ENCODE assay signal across 1 cellular context in the genomic region with DNA sequence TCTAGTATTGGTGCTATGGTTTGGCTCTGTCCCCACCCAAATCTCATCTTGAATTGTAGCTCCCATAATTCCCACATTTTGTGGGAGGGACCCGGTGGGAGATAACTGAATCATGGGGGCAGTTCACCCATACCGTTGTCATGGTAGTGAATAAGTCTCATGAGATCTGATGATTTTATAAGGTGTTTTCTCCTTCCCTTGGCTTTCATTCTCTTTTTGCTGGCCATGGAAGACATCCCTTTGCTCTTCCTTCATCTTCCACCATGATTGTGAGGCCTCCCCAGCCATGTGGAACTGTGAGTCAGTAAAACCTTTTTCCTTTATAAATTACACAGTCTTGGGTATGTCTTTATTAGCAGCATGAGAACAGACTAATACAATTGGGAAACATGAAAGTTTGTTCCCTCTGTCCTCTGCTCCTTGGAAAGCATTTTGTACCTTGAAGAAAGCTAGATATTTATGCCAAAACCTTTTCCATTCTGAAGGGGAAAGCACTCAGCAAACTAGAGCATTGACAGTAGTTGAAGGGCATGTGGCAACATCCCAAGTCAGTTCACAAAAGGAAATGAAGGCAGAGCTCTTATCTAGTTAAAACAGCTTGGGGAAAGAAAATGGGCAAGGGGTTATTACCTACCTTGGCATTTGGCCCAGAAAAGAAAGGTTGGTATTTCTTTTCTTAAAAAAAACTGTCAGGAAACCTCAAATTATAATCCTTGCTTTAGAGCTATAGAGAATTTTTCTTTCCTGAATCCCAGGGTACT.
TF ChIP-seq lines count a peak whose summit lies in the region.

No MANE protein-coding gene starts in this region.

TF ChIP-seq in SK-N-SH treated with all-trans-retinoic acid at 6 μM for 48 hours, 23 proteins besides CTCF, POLR2A, EP300 and RAD21 (continued from another document):
- no peak for TF ChIP-seq TSHZ2 (CRISPR knock-in tag; IDR thresholded peaks at IDR 0.05)
- no peak for TF ChIP-seq OSR1 (CRISPR knock-in tag; IDR thresholded peaks at IDR 0.05)
- TF ChIP-seq RARB (CRISPR knock-in tag; IDR thresholded peaks at IDR 0.05) = no peak
- TF ChIP-seq, protein P1, sequence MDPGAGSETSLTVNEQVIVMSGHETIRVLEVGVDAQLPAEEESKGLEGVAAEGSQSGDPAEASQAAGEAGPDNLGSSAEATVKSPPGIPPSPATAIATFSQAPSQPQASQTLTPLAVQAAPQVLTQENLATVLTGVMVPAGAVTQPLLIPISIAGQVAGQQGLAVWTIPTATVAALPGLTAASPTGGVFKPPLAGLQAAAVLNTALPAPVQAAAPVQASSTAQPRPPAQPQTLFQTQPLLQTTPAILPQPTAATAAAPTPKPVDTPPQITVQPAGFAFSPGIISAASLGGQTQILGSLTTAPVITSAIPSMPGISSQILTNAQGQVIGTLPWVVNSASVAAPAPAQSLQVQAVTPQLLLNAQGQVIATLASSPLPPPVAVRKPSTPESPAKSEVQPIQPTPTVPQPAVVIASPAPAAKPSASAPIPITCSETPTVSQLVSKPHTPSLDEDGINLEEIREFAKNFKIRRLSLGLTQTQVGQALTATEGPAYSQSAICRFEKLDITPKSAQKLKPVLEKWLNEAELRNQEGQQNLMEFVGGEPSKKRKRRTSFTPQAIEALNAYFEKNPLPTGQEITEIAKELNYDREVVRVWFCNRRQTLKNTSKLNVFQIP (CRISPR knock-in tag; IDR thresholded peaks at IDR 0.05; ENCODE audit: borderline replicate concordance, low read depth) = no peak
- TF ChIP-seq CSDC2 (CRISPR knock-in tag; IDR thresholded peaks at IDR 0.05) = no peak
- TF ChIP-seq PPARA (CRISPR knock-in tag; IDR thresholded peaks at IDR 0.05; ENCODE audit: borderline replicate concordance) = no peak
- TF ChIP-seq CREB5 (CRISPR knock-in tag; IDR thresholded peaks at IDR 0.05; ENCODE audit: low read depth) = no peak
